2 cellular contexts compared by ENCODE assay signal in the genomic region with DNA sequence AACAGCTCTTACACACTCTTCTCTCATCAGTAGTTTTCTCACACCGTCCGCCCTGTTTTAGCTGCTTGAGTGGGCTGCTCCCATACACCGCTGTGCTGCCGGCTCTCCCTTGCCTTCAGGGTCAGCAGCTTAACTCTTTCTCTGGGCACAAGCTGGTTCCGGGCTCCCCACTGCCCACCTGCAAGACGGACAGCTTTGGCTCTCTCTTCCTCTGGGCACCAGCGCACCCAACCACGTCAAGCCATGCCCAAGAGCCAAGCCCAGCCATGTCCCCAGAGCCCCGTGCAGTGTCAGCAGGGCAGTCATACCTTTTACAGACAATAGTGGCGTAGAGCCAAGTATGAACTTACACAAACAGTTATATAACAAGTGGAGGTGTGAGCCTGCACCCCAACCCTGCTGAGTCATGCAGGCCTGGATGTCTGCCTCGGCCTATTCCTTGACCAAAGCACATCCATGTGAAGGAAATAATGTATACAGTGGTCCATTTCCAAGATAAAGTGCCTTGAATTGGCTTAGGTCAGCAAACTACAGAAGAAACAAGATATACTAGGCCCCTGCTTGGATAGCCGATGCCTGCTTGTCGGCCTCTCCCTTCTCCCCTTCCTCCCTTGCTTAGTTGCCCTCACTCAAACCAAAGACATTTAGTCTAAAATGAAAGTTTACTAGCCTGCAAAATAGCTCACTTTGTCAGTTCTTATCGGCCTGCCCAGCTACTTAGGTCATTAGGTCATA.
TF ChIP-seq lines count a peak whose summit lies in the region.

No MANE protein-coding gene starts in this region.

TF ChIP-seq in HepG2, 621 proteins besides CTCF, POLR2A, EP300 and RAD21 (continued from another document and continues in another):
- no peak for TF ChIP-seq IKZF5 (CRISPR knock-in tag; IDR thresholded peaks at IDR 0.05)
- TF ChIP-seq, protein P1, sequence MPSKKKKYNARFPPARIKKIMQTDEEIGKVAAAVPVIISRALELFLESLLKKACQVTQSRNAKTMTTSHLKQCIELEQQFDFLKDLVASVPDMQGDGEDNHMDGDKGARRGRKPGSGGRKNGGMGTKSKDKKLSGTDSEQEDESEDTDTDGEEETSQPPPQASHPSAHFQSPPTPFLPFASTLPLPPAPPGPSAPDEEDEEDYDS (CRISPR knock-in tag; IDR thresholded peaks at IDR 0.05), result no peak
- no peak for TF ChIP-seq SALL1 (CRISPR knock-in tag; IDR thresholded peaks at IDR 0.05)
- peak; percentile 57 to 66 for TF ChIP-seq MAFK (conservative IDR thresholded peaks at IDR 0.05 in 1 of 2, IDR thresholded peaks at IDR 0.05 in 1 of 2; ENCODE audit: low read length in 2 of 2)
- TF ChIP-seq SOX6 (IDR thresholded peaks at IDR 0.05), result no peak
- peak; percentile 63 for TF ChIP-seq SOX6 (CRISPR knock-in tag; IDR thresholded peaks at IDR 0.05)
- TF ChIP-seq ZNF605 (CRISPR knock-in tag; IDR thresholded peaks at IDR 0.05), result no peak
- TF ChIP-seq ZNF589 (CRISPR knock-in tag; conservative IDR thresholded peaks at IDR 0.05), result no peak
- TF ChIP-seq HMG20A (CRISPR knock-in tag; IDR thresholded peaks at IDR 0.05; ENCODE audit: borderline replicate concordance), result no peak
- no peak for TF ChIP-seq KDM2A (CRISPR knock-in tag; IDR thresholded peaks at IDR 0.05; ENCODE audit: borderline replicate concordance, low read depth)
- TF ChIP-seq, protein P2, sequence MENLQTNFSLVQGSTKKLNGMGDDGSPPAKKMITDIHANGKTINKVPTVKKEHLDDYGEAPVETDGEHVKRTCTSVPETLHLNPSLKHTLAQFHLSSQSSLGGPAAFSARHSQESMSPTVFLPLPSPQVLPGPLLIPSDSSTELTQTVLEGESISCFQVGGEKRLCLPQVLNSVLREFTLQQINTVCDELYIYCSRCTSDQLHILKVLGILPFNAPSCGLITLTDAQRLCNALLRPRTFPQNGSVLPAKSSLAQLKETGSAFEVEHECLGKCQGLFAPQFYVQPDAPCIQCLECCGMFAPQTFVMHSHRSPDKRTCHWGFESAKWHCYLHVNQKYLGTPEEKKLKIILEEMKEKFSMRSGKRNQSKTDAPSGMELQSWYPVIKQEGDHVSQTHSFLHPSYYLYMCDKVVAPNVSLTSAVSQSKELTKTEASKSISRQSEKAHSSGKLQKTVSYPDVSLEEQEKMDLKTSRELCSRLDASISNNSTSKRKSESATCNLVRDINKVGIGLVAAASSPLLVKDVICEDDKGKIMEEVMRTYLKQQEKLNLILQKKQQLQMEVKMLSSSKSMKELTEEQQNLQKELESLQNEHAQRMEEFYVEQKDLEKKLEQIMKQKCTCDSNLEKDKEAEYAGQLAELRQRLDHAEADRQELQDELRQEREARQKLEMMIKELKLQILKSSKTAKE (CRISPR knock-in tag; IDR thresholded peaks at IDR 0.05; ENCODE audit: borderline replicate concordance), result no peak
- TF ChIP-seq RCOR2 (CRISPR knock-in tag; IDR thresholded peaks at IDR 0.05), result no peak
- TF ChIP-seq HIC2 (CRISPR knock-in tag; IDR thresholded peaks at IDR 0.05; ENCODE audit: low read depth), result no peak
- TF ChIP-seq HOXA9 (CRISPR knock-in tag; IDR thresholded peaks at IDR 0.05; ENCODE audit: borderline replicate concordance), result no peak
- TF ChIP-seq, protein P3, sequence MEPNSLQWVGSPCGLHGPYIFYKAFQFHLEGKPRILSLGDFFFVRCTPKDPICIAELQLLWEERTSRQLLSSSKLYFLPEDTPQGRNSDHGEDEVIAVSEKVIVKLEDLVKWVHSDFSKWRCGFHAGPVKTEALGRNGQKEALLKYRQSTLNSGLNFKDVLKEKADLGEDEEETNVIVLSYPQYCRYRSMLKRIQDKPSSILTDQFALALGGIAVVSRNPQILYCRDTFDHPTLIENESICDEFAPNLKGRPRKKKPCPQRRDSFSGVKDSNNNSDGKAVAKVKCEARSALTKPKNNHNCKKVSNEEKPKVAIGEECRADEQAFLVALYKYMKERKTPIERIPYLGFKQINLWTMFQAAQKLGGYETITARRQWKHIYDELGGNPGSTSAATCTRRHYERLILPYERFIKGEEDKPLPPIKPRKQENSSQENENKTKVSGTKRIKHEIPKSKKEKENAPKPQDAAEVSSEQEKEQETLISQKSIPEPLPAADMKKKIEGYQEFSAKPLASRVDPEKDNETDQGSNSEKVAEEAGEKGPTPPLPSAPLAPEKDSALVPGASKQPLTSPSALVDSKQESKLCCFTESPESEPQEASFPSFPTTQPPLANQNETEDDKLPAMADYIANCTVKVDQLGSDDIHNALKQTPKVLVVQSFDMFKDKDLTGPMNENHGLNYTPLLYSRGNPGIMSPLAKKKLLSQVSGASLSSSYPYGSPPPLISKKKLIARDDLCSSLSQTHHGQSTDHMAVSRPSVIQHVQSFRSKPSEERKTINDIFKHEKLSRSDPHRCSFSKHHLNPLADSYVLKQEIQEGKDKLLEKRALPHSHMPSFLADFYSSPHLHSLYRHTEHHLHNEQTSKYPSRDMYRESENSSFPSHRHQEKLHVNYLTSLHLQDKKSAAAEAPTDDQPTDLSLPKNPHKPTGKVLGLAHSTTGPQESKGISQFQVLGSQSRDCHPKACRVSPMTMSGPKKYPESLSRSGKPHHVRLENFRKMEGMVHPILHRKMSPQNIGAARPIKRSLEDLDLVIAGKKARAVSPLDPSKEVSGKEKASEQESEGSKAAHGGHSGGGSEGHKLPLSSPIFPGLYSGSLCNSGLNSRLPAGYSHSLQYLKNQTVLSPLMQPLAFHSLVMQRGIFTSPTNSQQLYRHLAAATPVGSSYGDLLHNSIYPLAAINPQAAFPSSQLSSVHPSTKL (CRISPR knock-in tag; IDR thresholded peaks at IDR 0.05), result no peak
- TF ChIP-seq SRY (CRISPR knock-in tag; IDR thresholded peaks at IDR 0.05), result no peak

TF ChIP-seq in K562, 482 proteins besides CTCF, POLR2A, EP300 and RAD21 (continued from another document and continues in another):
- TF ChIP-seq, protein P4, sequence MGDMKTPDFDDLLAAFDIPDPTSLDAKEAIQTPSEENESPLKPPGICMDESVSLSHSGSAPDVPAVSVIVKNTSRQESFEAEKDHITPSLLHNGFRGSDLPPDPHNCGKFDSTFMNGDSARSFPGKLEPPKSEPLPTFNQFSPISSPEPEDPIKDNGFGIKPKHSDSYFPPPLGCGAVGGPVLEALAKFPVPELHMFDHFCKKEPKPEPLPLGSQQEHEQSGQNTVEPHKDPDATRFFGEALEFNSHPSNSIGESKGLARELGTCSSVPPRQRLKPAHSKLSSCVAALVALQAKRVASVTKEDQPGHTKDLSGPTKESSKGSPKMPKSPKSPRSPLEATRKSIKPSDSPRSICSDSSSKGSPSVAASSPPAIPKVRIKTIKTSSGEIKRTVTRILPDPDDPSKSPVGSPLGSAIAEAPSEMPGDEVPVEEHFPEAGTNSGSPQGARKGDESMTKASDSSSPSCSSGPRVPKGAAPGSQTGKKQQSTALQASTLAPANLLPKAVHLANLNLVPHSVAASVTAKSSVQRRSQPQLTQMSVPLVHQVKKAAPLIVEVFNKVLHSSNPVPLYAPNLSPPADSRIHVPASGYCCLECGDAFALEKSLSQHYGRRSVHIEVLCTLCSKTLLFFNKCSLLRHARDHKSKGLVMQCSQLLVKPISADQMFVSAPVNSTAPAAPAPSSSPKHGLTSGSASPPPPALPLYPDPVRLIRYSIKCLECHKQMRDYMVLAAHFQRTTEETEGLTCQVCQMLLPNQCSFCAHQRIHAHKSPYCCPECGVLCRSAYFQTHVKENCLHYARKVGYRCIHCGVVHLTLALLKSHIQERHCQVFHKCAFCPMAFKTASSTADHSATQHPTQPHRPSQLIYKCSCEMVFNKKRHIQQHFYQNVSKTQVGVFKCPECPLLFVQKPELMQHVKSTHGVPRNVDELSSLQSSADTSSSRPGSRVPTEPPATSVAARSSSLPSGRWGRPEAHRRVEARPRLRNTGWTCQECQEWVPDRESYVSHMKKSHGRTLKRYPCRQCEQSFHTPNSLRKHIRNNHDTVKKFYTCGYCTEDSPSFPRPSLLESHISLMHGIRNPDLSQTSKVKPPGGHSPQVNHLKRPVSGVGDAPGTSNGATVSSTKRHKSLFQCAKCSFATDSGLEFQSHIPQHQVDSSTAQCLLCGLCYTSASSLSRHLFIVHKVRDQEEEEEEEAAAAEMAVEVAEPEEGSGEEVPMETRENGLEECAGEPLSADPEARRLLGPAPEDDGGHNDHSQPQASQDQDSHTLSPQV (IDR thresholded peaks at IDR 0.05), result peak; percentile 64; the same call in 1 of the 2 replicates
- TF ChIP-seq ZNF398 (CRISPR knock-in tag; IDR thresholded peaks at IDR 0.05) (no peak), TFAP4 (CRISPR knock-in tag; IDR thresholded peaks at IDR 0.05; ENCODE audit: borderline replicate concordance) (no peak), PTRF (tag; IDR thresholded peaks at IDR 0.05) (peak; percentile 76), SRF (CRISPR knock-in tag; IDR thresholded peaks at IDR 0.05) (no peak), ZNF79 (CRISPR knock-in tag; IDR thresholded peaks at IDR 0.05; ENCODE audit: low read depth) (no peak), CBFA2T3 (IDR thresholded peaks at IDR 0.05) (peak; percentile 16; the same call in 1 of the 2 replicates), POLR2AphosphoS5 (IDR thresholded peaks at IDR 0.05; ENCODE audit: control insufficient read depth, insufficient read depth, low read depth, low read length) (no peak), TSHZ1 (CRISPR knock-in tag; IDR thresholded peaks at IDR 0.05) (no peak), MEF2D (tag; conservative IDR thresholded peaks at IDR 0.05; ENCODE audit: low read depth) (0 out of 2 replicates have a peak, but pooled peaks have one; percentile 55), ZC3H11A (IDR thresholded peaks at IDR 0.05; ENCODE audit: low read depth, low read length) (no peak), ELF1 (tag; IDR thresholded peaks at IDR 0.05) (no peak), ZNF766 (CRISPR knock-in tag; conservative IDR thresholded peaks at IDR 0.05) (no peak)
- TF ChIP-seq, protein P5, sequence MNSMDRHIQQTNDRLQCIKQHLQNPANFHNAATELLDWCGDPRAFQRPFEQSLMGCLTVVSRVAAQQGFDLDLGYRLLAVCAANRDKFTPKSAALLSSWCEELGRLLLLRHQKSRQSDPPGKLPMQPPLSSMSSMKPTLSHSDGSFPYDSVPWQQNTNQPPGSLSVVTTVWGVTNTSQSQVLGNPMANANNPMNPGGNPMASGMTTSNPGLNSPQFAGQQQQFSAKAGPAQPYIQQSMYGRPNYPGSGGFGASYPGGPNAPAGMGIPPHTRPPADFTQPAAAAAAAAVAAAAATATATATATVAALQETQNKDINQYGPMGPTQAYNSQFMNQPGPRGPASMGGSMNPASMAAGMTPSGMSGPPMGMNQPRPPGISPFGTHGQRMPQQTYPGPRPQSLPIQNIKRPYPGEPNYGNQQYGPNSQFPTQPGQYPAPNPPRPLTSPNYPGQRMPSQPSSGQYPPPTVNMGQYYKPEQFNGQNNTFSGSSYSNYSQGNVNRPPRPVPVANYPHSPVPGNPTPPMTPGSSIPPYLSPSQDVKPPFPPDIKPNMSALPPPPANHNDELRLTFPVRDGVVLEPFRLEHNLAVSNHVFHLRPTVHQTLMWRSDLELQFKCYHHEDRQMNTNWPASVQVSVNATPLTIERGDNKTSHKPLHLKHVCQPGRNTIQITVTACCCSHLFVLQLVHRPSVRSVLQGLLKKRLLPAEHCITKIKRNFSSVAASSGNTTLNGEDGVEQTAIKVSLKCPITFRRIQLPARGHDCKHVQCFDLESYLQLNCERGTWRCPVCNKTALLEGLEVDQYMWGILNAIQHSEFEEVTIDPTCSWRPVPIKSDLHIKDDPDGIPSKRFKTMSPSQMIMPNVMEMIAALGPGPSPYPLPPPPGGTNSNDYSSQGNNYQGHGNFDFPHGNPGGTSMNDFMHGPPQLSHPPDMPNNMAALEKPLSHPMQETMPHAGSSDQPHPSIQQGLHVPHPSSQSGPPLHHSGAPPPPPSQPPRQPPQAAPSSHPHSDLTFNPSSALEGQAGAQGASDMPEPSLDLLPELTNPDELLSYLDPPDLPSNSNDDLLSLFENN (IDR thresholded peaks at IDR 0.05; ENCODE audit: low read depth in 2 of 2, low read length in 2 of 2), result no peak
